1 cellular context compared by ENCODE assay signal in genomic region chrX:109874548-109874947, GRCh38.
TF ChIP-seq lines count a peak whose summit lies in the region.

No MANE protein-coding gene starts in this region.

TF ChIP-seq in IMR-90, 13 proteins besides CTCF, POLR2A, EP300 and RAD21 (continued from another document):
- TF ChIP-seq, protein P1, sequence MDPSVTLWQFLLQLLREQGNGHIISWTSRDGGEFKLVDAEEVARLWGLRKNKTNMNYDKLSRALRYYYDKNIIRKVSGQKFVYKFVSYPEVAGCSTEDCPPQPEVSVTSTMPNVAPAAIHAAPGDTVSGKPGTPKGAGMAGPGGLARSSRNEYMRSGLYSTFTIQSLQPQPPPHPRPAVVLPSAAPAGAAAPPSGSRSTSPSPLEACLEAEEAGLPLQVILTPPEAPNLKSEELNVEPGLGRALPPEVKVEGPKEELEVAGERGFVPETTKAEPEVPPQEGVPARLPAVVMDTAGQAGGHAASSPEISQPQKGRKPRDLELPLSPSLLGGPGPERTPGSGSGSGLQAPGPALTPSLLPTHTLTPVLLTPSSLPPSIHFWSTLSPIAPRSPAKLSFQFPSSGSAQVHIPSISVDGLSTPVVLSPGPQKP (IDR thresholded peaks at IDR 0.05; ENCODE audit: borderline replicate concordance, low read depth, low read length), result no peak
- TF ChIP-seq RCOR1 (IDR thresholded peaks at IDR 0.05; ENCODE audit: insufficient replicate concordance, low read length), result no peak
- no peak for TF ChIP-seq RFX5 (IDR thresholded peaks at IDR 0.05; ENCODE audit: low read depth, low read length)
- TF ChIP-seq, protein P2, sequence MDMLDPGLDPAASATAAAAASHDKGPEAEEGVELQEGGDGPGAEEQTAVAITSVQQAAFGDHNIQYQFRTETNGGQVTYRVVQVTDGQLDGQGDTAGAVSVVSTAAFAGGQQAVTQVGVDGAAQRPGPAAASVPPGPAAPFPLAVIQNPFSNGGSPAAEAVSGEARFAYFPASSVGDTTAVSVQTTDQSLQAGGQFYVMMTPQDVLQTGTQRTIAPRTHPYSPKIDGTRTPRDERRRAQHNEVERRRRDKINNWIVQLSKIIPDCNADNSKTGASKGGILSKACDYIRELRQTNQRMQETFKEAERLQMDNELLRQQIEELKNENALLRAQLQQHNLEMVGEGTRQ (IDR thresholded peaks at IDR 0.05; ENCODE audit: low read depth, low read length), result no peak
- TF ChIP-seq CHD1 (IDR thresholded peaks at IDR 0.05; ENCODE audit: low read depth, low read length), result no peak
- no peak for TF ChIP-seq FOS (IDR thresholded peaks at IDR 0.05; ENCODE audit: low read depth, low read length)
- TF ChIP-seq SMC3 (IDR thresholded peaks at IDR 0.05; ENCODE audit: low read depth, low read length), result no peak
- no peak for TF ChIP-seq MAZ (IDR thresholded peaks at IDR 0.05; ENCODE audit: borderline replicate concordance, low read depth, low read length)
- TF ChIP-seq CEBPB (IDR thresholded peaks at IDR 0.05; ENCODE audit: low read depth, low read length), result no peak
- TF ChIP-seq NFE2L2 (IDR thresholded peaks at IDR 0.05; ENCODE audit: low read depth, low read length), result no peak
